In the genomic region with DNA sequence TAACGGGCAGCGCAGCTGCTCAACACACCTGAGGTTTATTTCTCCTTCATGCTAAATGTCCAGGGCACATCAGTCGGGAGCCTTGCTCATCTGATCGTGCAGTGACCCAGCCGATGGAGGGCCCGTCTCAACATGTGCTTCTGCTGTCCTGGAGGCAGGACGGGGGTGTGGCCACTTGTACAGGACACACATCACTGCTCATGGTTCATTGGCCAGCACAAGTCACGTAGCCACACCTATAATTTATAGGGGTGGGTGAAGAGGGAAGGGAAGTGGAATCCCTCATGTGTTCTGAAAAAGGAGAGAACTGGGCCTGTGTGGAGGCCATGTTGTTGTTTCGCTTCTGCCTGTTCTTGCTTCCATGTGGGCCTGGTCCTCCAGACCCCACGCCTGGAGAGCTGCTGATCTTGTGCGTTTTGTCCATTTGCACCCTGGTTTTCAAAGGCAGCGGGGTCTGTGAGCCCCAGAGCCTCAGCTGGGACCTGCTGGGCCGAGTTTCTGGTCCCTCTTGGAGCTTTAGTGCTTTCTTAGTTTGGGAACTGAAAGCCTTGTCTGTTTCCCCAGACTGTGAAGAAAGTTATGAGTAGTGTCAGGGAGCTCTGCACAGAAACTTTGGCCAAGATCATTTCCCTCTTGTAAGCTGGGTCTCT, we compare ENCODE assay signal across 8 cellular contexts.
DNase-seq lines count a peak whose midpoint lies in the region; ATAC-seq and TF ChIP-seq lines count a peak whose summit lies in the region.

No MANE protein-coding gene starts in this region.

- peak overlapping the region; percentile 89 for H3K27ac ChIP-seq in OCI-LY3 (ENCODE audit: low read length)
- peak overlapping the region in 1 of 2 donors; percentile 58 for H3K27ac ChIP-seq in left lung

- TF ChIP-seq CTCF in OCI-LY3 (IDR thresholded peaks at IDR 0.05; ENCODE audit: low read depth, low read length) (no peak), left lung (IDR thresholded peaks at IDR 0.05) (no peak)

- peak; percentile 88 for ATAC-seq in GM18511 (IDR thresholded peaks at IDR 0.05; ENCODE audit: unreplicated experiment)
- ATAC-seq in HG02610 (IDR thresholded peaks at IDR 0.05; ENCODE audit: unreplicated experiment) = peak; percentile 74
- ATAC-seq in left lung = peak; percentile 45

- H3K79me2 ChIP-seq in OCI-LY3 (ENCODE audit: low read length) = peaks cover 86% of the 10 kb centered on the region

- DNase-seq in left lung (peak in 1 of 2 donors; percentile 51), midbrain (lab: John Stamatoyannopoulos, UW) (no peak), DMS114 treated with DMSO at 0.1 percent for 48 hours (lab: John Stamatoyannopoulos, UW; ENCODE audit: unreplicated experiment) (no peak), DMS 273 treated with DMSO at 0.1 percent for 48 hours (lab: John Stamatoyannopoulos, UW) (no peak), NCI-H1436 treated with DMSO at 0.1 percent for 48 hours (lab: John Stamatoyannopoulos, UW) (no peak)

- intact Hi-C loops in left lung (cut with DNase I) = no loop called here

- H3K36me3 ChIP-seq in OCI-LY3 (replicated peaks; ENCODE audit: low read depth, low read length) = no peaks in the 10 kb centered on the region
- no peaks in the 10 kb centered on the region for H3K36me3 ChIP-seq in left lung

- peaks cover 54% of the 10 kb centered on the region for H4K20me1 ChIP-seq in OCI-LY3 (ENCODE audit: insufficient read depth, low read length)

- H3K9ac ChIP-seq in OCI-LY3 (ENCODE audit: low read length) = peak overlapping the region; percentile 56

- H3K4me1 ChIP-seq in OCI-LY3 (ENCODE audit: low read length) (peaks cover 35% of the 10 kb centered on the region), left lung (peaks cover 0 to 57% of the 10 kb centered on the region in 2 donors)

- H3K9me3 ChIP-seq in OCI-LY3 (ENCODE audit: insufficient read depth, low read length) (no peaks in the 10 kb centered on the region), left lung (no peaks in the 10 kb centered on the region)

- peak overlapping the region; percentile 44 for H3K4me3 ChIP-seq in OCI-LY3 (ENCODE audit: low read length)
- H3K4me3 ChIP-seq in left lung = no peak overlapping the region

- peak overlapping the region; percentile 65 for H3K4me2 ChIP-seq in OCI-LY3 (ENCODE audit: low read length)

- H3K27me3 ChIP-seq in OCI-LY3 (ENCODE audit: low read depth, low read length) = no peaks in the 10 kb centered on the region
- no peaks in the 10 kb centered on the region for H3K27me3 ChIP-seq in left lung

- no peak overlapping the region for H2AFZ ChIP-seq in OCI-LY3 (ENCODE audit: low read depth, low read length)
